In the genomic region with DNA sequence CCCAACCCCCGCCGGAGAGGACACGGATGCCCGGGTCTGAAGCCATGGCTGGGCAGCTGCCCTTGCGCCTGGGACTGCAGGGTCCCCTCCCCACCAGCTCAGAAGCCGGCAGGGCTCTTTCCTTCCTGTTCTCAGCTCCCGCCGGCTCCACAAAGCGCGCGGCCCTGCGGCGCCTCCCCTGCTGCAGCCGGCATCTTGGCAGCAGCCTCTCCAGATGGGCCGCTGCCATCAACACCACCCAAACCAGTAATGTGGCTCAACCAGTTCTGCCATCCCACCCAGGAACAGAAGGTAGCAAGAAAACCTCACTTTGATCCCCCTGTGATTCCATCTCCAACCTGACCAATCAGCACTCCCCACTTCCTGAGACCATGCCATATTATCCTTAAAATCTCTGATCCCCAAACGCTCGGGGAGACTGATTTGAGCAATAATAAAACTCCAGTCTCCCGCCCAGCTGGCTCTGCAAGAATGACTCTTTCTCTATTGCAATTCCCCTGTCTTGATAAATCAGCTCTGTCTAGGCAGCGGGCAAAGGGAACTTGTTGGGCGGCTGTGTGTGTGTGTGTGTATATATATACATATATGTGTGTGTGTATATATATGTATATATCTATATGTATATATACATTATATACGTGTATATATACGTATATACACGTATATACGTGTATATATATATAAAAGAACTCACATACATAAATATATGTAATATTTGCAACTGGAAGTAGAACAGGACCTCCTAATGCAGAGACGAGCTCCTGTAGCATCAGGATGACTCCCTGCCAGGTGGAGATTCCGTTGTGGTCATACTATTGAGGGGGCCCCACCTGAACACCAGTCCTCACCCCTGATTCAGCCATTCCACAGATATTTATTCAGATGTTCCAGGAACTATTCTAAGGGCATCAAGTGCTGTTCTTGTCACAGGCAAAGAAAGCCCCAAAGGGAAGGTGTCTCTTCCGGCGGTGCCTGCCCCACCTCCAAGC, we compare ENCODE assay signal across 8 cellular contexts.
DNase-seq lines count a peak whose midpoint lies in the region; ATAC-seq and TF ChIP-seq lines count a peak whose summit lies in the region.
"Not testable (repeated sequence)": the region's sequence is repeated elsewhere in the genome, so short reads cannot be mapped to it uniquely, and the experiment has no call there.

No MANE protein-coding gene starts in this region.

- DNase-seq in G401 (ENCODE audit: low spot score) (peak; percentile 19), KBM-7 (peak; percentile 67), ecto neural progenitor cell (ENCODE audit: low spot score) (peak; percentile 84), left cardiac atrium (peak; percentile 51), lung microvascular endothelial cell (ENCODE audit: low read depth in 2 of 2) (peak; percentile 7 to 26), psoas muscle (peak; percentile 22 to 60), ureter (ENCODE audit: low spot score) (peak; percentile 85)
- peak; percentile 57 for DNase-seq in activated CD8-positive, alpha-beta memory T cell treated with anti-CD3 and anti-CD28 coated beads, Interleukin-2, amount 50 U/mL, for 48 hours

- intact Hi-C loops in left cardiac atrium (cut with DNase I); psoas muscle (cut with DNase I): not testable (repeated sequence)

- not testable (repeated sequence) for TF ChIP-seq CTCF in psoas muscle (IDR thresholded peaks at IDR 0.05)

- H3K27ac ChIP-seq in psoas muscle = not testable (repeated sequence)

- H3K27me3 ChIP-seq in psoas muscle (ENCODE audit: insufficient read depth in 3 of 3, low read length in 2 of 3) = peaks cover 0 to 32% (median 2%) of the 10 kb centered on the region in 3 donors

- not testable (repeated sequence) for H3K36me3 ChIP-seq in psoas muscle (ENCODE audit: insufficient read depth in 1 of 2, low read depth in 1 of 2)

- peak overlapping the region; percentile 4 for H3K4me3 ChIP-seq in psoas muscle

- not testable (repeated sequence) for H3K9me3 ChIP-seq in psoas muscle

- in situ Hi-C loops in G401 (cut with HindIII; ENCODE audit: low sequenced_read_pairs); KBM-7 (cut with MboI; ENCODE audit: low pct_unique_long_range_greater_than_20kb, low sequenced_read_pairs): not testable (repeated sequence)

- not testable (repeated sequence) for H3K4me1 ChIP-seq in psoas muscle

- 17 to 22% (median 18%) methylated on average over 28 of the region's 28 CpGs for WGBS in psoas muscle, 3 donors

- ATAC-seq in left cardiac atrium (peak; percentile 86 to 92), psoas muscle (peak in 1 of 4 donors; percentile 36)

Comparison
In these comparisons a context has a peak if more than half of its experiments do, and no peak if none do; other contexts are left out.
1. DNase-seq: peak in every context shown above with its lines; median percentile 85 in ureter; 84 in ecto neural progenitor cell; 67 in KBM-7; 57 in activated CD8-positive, alpha-beta memory T cell treated with anti-CD3 and anti-CD28 coated beads, Interleukin-2, amount 50 U/mL, for 48 hours; 51 in left cardiac atrium; 41 in psoas muscle; 19 in G401; 16 in lung microvascular endothelial cell.